ENCODE assay signal across 2 cellular contexts in the genomic region with DNA sequence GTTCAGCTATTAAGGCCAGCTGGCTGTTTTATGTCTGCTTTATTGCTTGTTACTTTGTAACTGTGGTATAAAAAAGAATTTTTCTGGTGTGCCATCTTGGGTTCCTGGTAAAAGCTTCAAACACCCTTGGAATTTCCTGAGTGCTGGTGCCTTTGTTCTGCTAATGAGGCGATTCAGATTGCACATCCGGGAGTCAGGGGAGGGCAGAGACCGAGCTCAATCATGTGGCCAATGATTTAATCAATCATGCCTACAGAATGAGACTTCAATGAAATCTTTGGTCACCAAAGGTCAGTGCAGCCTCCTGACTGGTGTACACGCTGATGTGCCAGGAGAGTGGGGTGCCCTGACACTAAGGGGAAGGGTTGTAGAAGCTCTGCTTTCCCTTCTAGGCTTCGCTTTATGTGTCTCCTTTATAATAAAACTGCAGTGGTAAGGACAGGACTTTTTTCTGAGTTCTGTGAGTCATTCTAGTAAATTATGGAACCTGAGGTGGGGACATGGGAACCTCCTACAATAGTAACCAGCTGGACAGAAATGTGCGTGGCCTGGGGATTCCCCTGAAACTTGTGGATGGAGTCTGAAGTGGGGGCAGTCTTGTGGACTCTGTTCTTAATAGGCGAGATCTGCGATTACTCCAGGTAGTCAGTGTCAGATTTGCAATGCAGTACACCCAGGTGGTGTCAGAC.
A peak's percentile ranks its signal among the peaks of the same experiment; 100 is the strongest.
TF ChIP-seq lines count a peak whose summit lies in the region.

No MANE protein-coding gene starts in this region.

TF ChIP-seq in IMR-90, 13 proteins besides CTCF, POLR2A, EP300 and RAD21:
- TF ChIP-seq MAZ (IDR thresholded peaks at IDR 0.05; ENCODE audit: borderline replicate concordance, low read depth, low read length) = no peak
- no peak for TF ChIP-seq RCOR1 (IDR thresholded peaks at IDR 0.05; ENCODE audit: insufficient replicate concordance, low read length)
- TF ChIP-seq SMC3 (IDR thresholded peaks at IDR 0.05; ENCODE audit: low read depth, low read length) = no peak
- TF ChIP-seq, protein P1, sequence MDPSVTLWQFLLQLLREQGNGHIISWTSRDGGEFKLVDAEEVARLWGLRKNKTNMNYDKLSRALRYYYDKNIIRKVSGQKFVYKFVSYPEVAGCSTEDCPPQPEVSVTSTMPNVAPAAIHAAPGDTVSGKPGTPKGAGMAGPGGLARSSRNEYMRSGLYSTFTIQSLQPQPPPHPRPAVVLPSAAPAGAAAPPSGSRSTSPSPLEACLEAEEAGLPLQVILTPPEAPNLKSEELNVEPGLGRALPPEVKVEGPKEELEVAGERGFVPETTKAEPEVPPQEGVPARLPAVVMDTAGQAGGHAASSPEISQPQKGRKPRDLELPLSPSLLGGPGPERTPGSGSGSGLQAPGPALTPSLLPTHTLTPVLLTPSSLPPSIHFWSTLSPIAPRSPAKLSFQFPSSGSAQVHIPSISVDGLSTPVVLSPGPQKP (IDR thresholded peaks at IDR 0.05; ENCODE audit: borderline replicate concordance, low read depth, low read length) = no peak
- no peak for TF ChIP-seq BHLHE40 (IDR thresholded peaks at IDR 0.05; ENCODE audit: low read depth, low read length)
- TF ChIP-seq MAFK (IDR thresholded peaks at IDR 0.05; ENCODE audit: low read depth, low read length) = no peak
- no peak for TF ChIP-seq MXI1 (IDR thresholded peaks at IDR 0.05; ENCODE audit: borderline replicate concordance, low read depth, low read length)
- TF ChIP-seq FOS (IDR thresholded peaks at IDR 0.05; ENCODE audit: low read depth, low read length) = no peak
- no peak for TF ChIP-seq CEBPB (IDR thresholded peaks at IDR 0.05; ENCODE audit: low read depth, low read length)
- no peak for TF ChIP-seq CHD1 (IDR thresholded peaks at IDR 0.05; ENCODE audit: low read depth, low read length)
- TF ChIP-seq, protein P2, sequence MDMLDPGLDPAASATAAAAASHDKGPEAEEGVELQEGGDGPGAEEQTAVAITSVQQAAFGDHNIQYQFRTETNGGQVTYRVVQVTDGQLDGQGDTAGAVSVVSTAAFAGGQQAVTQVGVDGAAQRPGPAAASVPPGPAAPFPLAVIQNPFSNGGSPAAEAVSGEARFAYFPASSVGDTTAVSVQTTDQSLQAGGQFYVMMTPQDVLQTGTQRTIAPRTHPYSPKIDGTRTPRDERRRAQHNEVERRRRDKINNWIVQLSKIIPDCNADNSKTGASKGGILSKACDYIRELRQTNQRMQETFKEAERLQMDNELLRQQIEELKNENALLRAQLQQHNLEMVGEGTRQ (IDR thresholded peaks at IDR 0.05; ENCODE audit: low read depth, low read length) = no peak
- no peak for TF ChIP-seq RFX5 (IDR thresholded peaks at IDR 0.05; ENCODE audit: low read depth, low read length)
- TF ChIP-seq NFE2L2 (IDR thresholded peaks at IDR 0.05; ENCODE audit: low read depth, low read length) = no peak

TF ChIP-seq in endothelial cell of umbilical vein, 7 proteins besides CTCF, POLR2A, EP300 and RAD21:
- TF ChIP-seq EZH2 (IDR thresholded peaks at IDR 0.05; ENCODE audit: borderline replicate concordance, low read depth, low read length, severe bottlenecking) (no peak), FOS (IDR thresholded peaks at IDR 0.05; ENCODE audit: borderline replicate concordance, insufficient read depth, low read length) (no peak), MYC (IDR thresholded peaks at IDR 0.05; ENCODE audit: low read depth, low read length) (no peak), POLR2AphosphoS5 (IDR thresholded peaks at IDR 0.05; ENCODE audit: insufficient read depth, low read depth, low read length) (peak; percentile 56), GATA2 (IDR thresholded peaks at IDR 0.05; ENCODE audit: insufficient read depth, insufficient read length, low read depth, low read length) (peak; percentile 67), JUN (IDR thresholded peaks at IDR 0.05; ENCODE audit: borderline replicate concordance, insufficient read depth, insufficient read length, low read depth) (peak; percentile 26)
- TF ChIP-seq, protein P3, sequence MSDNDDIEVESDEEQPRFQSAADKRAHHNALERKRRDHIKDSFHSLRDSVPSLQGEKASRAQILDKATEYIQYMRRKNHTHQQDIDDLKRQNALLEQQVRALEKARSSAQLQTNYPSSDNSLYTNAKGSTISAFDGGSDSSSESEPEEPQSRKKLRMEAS (IDR thresholded peaks at IDR 0.05; ENCODE audit: insufficient read depth, insufficient read length) = peak; percentile 18
TF ChIP-seq in endothelial cell of umbilical vein: peak in this region for 4.
